Comparison of ENCODE assay signal across 8 cellular contexts in genomic region chr12:54596526-54596946, GRCh38. TPM values are rescaled to one million over a fixed set of nuclear protein-coding genes. Genes with fewer than 3 reads are reported as not detected.
A peak's percentile ranks its signal among the peaks of the same experiment; 100 is the strongest.
DNase-seq lines count a peak whose midpoint lies in the region; ATAC-seq and TF ChIP-seq lines count a peak whose summit lies in the region.

No MANE protein-coding gene starts in this region.

- H3K4me1 ChIP-seq in BE2C (no peaks in the 10 kb centered on the region), foreskin keratinocyte (no peaks in the 10 kb centered on the region), thyroid gland (peaks cover 5 to 10% of the 10 kb centered on the region in 2 donors)

- H3K36me3 ChIP-seq in BE2C (no peaks in the 10 kb centered on the region; the same call in 1 of the 2 replicates), H7 (replicated peaks; ENCODE audit: control insufficient read depth, insufficient read depth, low read length) (no peaks in the 10 kb centered on the region), thyroid gland (no peaks in the 10 kb centered on the region)

- WGBS in thyroid gland, 2 donors, result 15 to 23% methylated on average over 3 of the region's 3 CpGs

- TF ChIP-seq CTCF in BE2C (IDR thresholded peaks at IDR 0.05; ENCODE audit: low read depth, low read length) (peak; percentile 92), foreskin keratinocyte (conservative IDR thresholded peaks at IDR 0.05) (peak; percentile 80), thyroid gland (IDR thresholded peaks at IDR 0.05) (peak; percentile 48 to 84 (median 54))

- no peak for TF ChIP-seq POLR2A in thyroid gland (IDR thresholded peaks at IDR 0.05)

- H3K4me3 ChIP-seq in BE2C (ENCODE audit: low read depth, low read length), result no peak overlapping the region
- H3K4me3 ChIP-seq in H7 (ENCODE audit: insufficient read depth, low read depth, low read length), result no peak overlapping the region
- H3K4me3 ChIP-seq in thyroid gland (replicated peaks in 1 of 3), result no peak overlapping the region

- H3K9me3 ChIP-seq in BE2C, result no peaks in the 10 kb centered on the region
- no peaks in the 10 kb centered on the region for H3K9me3 ChIP-seq in thyroid gland

- peak; percentile 67 for ATAC-seq in foreskin keratinocyte
- no peak for ATAC-seq in GM18873 (IDR thresholded peaks at IDR 0.05; ENCODE audit: low FRiP score, unreplicated experiment)

- intact Hi-C loops in thyroid gland (cut with DNase I), result no loop called here

- H3K27ac ChIP-seq in foreskin keratinocyte (no peak overlapping the region), thyroid gland (no peak overlapping the region)

- H3K27me3 ChIP-seq in BE2C, result peaks cover 7% of the 10 kb centered on the region
- H3K27me3 ChIP-seq in H7 (ENCODE audit: control insufficient read depth, insufficient read depth, low read length), result peaks cover 20% of the 10 kb centered on the region
- H3K27me3 ChIP-seq in foreskin keratinocyte, result peaks cover 24% of the 10 kb centered on the region
- H3K27me3 ChIP-seq in thyroid gland, result no peaks in the 10 kb centered on the region

- DNase-seq in BE2C (peak; percentile 61), H7 (peak; percentile 73), OCI-M2 (lab: John Stamatoyannopoulos, UW; ENCODE audit: unreplicated experiment) (peak; percentile 16), foreskin keratinocyte (peak in 1 of 2 donors; percentile 47), occipital lobe (lab: John Stamatoyannopoulos, UW) (peak; percentile 27), thyroid gland (peak; percentile 71 to 76)
- DNase-seq in activated T-helper 1 cell treated with anti-CD3 and anti-CD28 coated beads, Interleukin-2, amount 50 U/mL, for 16 hours (ENCODE audit: low read depth in 1 of 2, low spot score in 1 of 2), result peak; percentile 11 to 20

RNA-seq across cellular contexts. Expression of gene PPP1R1A, which starts 8.1 kb away (rescaled TPM):
- polyA plus RNA-seq in BE2C (2012; ENCODE audit: insufficient read depth, insufficient read length, low read depth), result not detected
- total RNA-seq in H7 (2014; rRNA removed; shearing (Covaris generic)), result 23.8 and 24.3 TPM in 2 replicates
- total RNA-seq in foreskin keratinocyte (not detected in 2 replicates), occipital lobe (6.7 TPM), thyroid gland (1 to 10 TPM; 1.2 to 4.6 (median 2.0) TPM)
- polyA plus RNA-seq in foreskin keratinocyte, result not detected in 2 replicates

RNA-seq across cellular contexts. Expression of gene LACRT, which starts 38.2 kb away (rescaled TPM):
- polyA plus RNA-seq in BE2C (2012; ENCODE audit: insufficient read depth, insufficient read length, low read depth), result not detected
- not detected in 2 replicates for total RNA-seq in H7 (2014; rRNA removed; shearing (Covaris generic))
- total RNA-seq in foreskin keratinocyte (not detected in 2 replicates), occipital lobe (not detected), thyroid gland (not detected)
- not detected in 2 replicates for polyA plus RNA-seq in foreskin keratinocyte

RNA-seq across cellular contexts. Expression of gene PDE1B, which starts 47.1 kb away (rescaled TPM):
- polyA plus RNA-seq in BE2C (2012; ENCODE audit: insufficient read depth, insufficient read length, low read depth), result 0.25 TPM
- 5.0 and 7.7 TPM in 2 replicates for total RNA-seq in H7 (2014; rRNA removed; shearing (Covaris generic))
- total RNA-seq in foreskin keratinocyte (not detected in 2 replicates), occipital lobe (6.6 TPM), thyroid gland (1 to 10 TPM; 4.1 to 7.5 (median 5.0) TPM)
- polyA plus RNA-seq in foreskin keratinocyte, result not detected in 2 replicates

RNA-seq across cellular contexts. Expression of gene DCD, which starts 51.6 kb away (rescaled TPM):
- polyA plus RNA-seq in BE2C (2012; ENCODE audit: insufficient read depth, insufficient read length, low read depth), result not detected
- total RNA-seq in H7 (2014; rRNA removed; shearing (Covaris generic)), result not detected in 2 replicates
- total RNA-seq in foreskin keratinocyte (not detected in 2 replicates), occipital lobe (not detected), thyroid gland (not detected)
- not detected in 2 replicates for polyA plus RNA-seq in foreskin keratinocyte
